Comparison of ENCODE assay signal across 14 cellular contexts in the genomic region with DNA sequence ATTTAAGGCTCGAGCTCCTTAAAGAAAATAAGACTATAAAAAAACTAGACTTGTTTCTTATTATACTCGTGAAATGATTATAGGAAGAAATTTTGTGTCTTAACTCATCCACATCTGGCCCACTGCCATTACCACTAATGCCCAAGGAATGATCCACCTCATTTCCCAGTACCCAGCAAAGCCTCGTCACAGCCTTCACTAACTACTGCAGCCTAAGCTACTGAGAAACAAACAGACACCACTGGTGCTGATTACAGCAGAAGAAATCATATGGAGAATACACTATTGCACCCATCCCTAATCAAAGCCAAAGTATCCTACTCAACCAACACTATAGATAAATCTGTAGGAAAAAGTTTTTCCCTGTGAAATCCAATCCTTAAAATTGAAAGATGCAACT.
DNase-seq lines count a peak whose midpoint lies in the region; TF ChIP-seq lines count a peak whose summit lies in the region.
"Had no signal": no experiment of that assay in that cellular context is flagged by ENCODE, and none has a peak within 500 bp of the region (broad histone marks: within the 10 kb centered on the region; RNA-seq: fewer than 3 reads in every experiment).

No MANE protein-coding gene starts in this region.

- DNase-seq in GM03348 (ENCODE audit: low spot score) (peak; percentile 80), RKO (ENCODE audit: low spot score) (peak; percentile 82), epithelial cell of proximal tubule (ENCODE audit: low read depth) (peak; percentile 46), retinal pigment epithelial cell (ENCODE audit: low read depth) (peak; percentile 78), superior temporal gyrus (ENCODE audit: extremely low spot score) (no peak), NCI-H82 (lab: John Stamatoyannopoulos, UW) (no peak), CD14-positive monocyte (ENCODE audit: low spot score) (no peak), T-helper 1 cell (no peak)
- DNase-seq: activated CD4-positive, alpha-beta T cell treated with anti-CD3 and anti-CD28 coated beads for 36 hours; activated T-cell treated with anti-CD3 and anti-CD28 coated beads, Interleukin-2, amount 50 U/mL, for 48 hours; NCI-H1436 treated with DMSO at 0.1 percent for 48 hours had no signal

- no peak overlapping the region for H3K4me3 Mint-ChIP-seq in CD14-positive monocyte
- H3K4me3 Mint-ChIP-seq: activated CD4-positive, alpha-beta T cell treated with anti-CD3 and anti-CD28 coated beads for 36 hours; brain had no signal

- no peaks in the 10 kb centered on the region for H3K36me3 Mint-ChIP-seq in CD14-positive monocyte

- no peaks in the 10 kb centered on the region for H3K4me1 Mint-ChIP-seq in CD14-positive monocyte
- H3K4me1 Mint-ChIP-seq: activated CD4-positive, alpha-beta T cell treated with anti-CD3 and anti-CD28 coated beads for 36 hours had no signal

- H3K27me3 Mint-ChIP-seq in CD14-positive monocyte (ENCODE audit: low read depth in 3 of 3), result peaks cover 0 to 5% (median 3%) of the 10 kb centered on the region in 3 donors
- H3K27me3 Mint-ChIP-seq: activated CD4-positive, alpha-beta T cell treated with anti-CD3 and anti-CD28 coated beads for 36 hours; brain had no signal

- intact Hi-C loops in CD14-positive monocyte (cut with micrococcal nuclease), result no loop called here

- TF ChIP-seq CTCF in epithelial cell of proximal tubule (conservative IDR thresholded peaks at IDR 0.05; ENCODE audit: low read depth, low read length), result no peak
- TF ChIP-seq CTCF in retinal pigment epithelial cell (conservative IDR thresholded peaks at IDR 0.05; ENCODE audit: low read depth, low read length), result no peak
- TF ChIP-seq CTCF in CD14-positive monocyte (IDR thresholded peaks at IDR 0.05), result no peak

- H3K9me3 Mint-ChIP-seq in CD14-positive monocyte, result peaks cover 0 to 12% (median 5%) of the 10 kb centered on the region in 7 donors

- no peak overlapping the region for H3K4me3 ChIP-seq in epithelial cell of proximal tubule (ENCODE audit: low read depth, low read length)
- no peak overlapping the region for H3K4me3 ChIP-seq in retinal pigment epithelial cell (ENCODE audit: low read length)
- H3K4me3 ChIP-seq: esophagus muscularis mucosa, right atrium auricular region had no signal

- no peak overlapping the region for H3K27ac Mint-ChIP-seq in CD14-positive monocyte
- H3K27ac Mint-ChIP-seq: activated CD4-positive, alpha-beta T cell treated with anti-CD3 and anti-CD28 coated beads for 36 hours; brain had no signal

Comparison
In these comparisons a context has a peak if more than half of its experiments do, and no peak if none do; other contexts are left out.
1. DNase-seq: peak in GM03348 (single experiment), RKO (single experiment), epithelial cell of proximal tubule (single experiment) and retinal pigment epithelial cell (single experiment); none in superior temporal gyrus (single experiment), NCI-H82 (single experiment), CD14-positive monocyte (single experiment) and T-helper 1 cell (0 of 5).